In genomic region chr10:73210395-73211105, GRCh38 we compare ENCODE assay signal across 26 cellular contexts.
"Had no signal": no experiment of that assay in that cellular context is flagged by ENCODE, and none has a peak within 500 bp of the region (broad histone marks: within the 10 kb centered on the region; RNA-seq: fewer than 3 reads in every experiment).

No MANE protein-coding gene starts in this region.

- DNase-seq: cortex of kidney; effector memory CD8-positive, alpha-beta T cell; erythroblast; esophagus squamous epithelium; glutamatergic neuron; heart right ventricle; hippocampal formation; left cardiac atrium; left lung; mesendoderm; midbrain; naive thymus-derived CD4-positive, alpha-beta T cell; sigmoid colon; stimulated activated CD4-positive, alpha-beta T cell treated with anti-CD3 and anti-CD28 coated beads, Interleukin-2, amount 100 ng/mL, for 24 hours; stimulated activated CD4-positive, alpha-beta T cell treated with anti-CD3 and anti-CD28 coated beads, Interleukin-4, amount 100 ng/mL, for 24 hours; transverse colon; upper lobe of right lung; uterus had no signal

- H3K4me3 ChIP-seq: esophagus squamous epithelium, heart right ventricle, left lung, neural progenitor cell, prostate gland, right atrium auricular region, sigmoid colon, suprapubic skin, transverse colon, upper lobe of right lung, uterus had no signal

- H3K4me1 Mint-ChIP-seq: nephron; neural progenitor cell; stimulated activated effector memory CD8-positive, alpha-beta T cell treated with anti-CD3 and anti-CD28 coated beads, Interleukin-12 subunit alpha, Interleukin-12 subunit beta, amount 100 ng/mL, for 72 hours had no signal

- ATAC-seq: effector memory CD8-positive, alpha-beta T cell; heart right ventricle; left cardiac atrium; left lung; naive thymus-derived CD4-positive, alpha-beta T cell; stimulated activated effector memory CD8-positive, alpha-beta T cell treated with anti-CD3 and anti-CD28 coated beads, Interleukin-12 subunit alpha, Interleukin-12 subunit beta, amount 100 ng/mL, for 72 hours; upper lobe of right lung had no signal

- H3K27ac ChIP-seq: esophagus squamous epithelium, heart right ventricle, left lung, neural progenitor cell, parathyroid adenoma, prostate gland, right atrium auricular region, sigmoid colon, suprapubic skin, transverse colon, upper lobe of right lung, uterus had no signal

- H3K4me1 ChIP-seq: esophagus squamous epithelium, left lung, neural progenitor cell, parathyroid adenoma, prostate gland, right atrium auricular region, sigmoid colon, suprapubic skin, transverse colon, upper lobe of right lung, uterus had no signal

- H3K27ac Mint-ChIP-seq: effector memory CD8-positive, alpha-beta T cell; neural progenitor cell; stimulated activated effector memory CD8-positive, alpha-beta T cell treated with anti-CD3 and anti-CD28 coated beads, Interleukin-12 subunit alpha, Interleukin-12 subunit beta, amount 100 ng/mL, for 72 hours; stimulated activated naive CD8-positive, alpha-beta T cell treated with anti-CD3 and anti-CD28 coated beads, Interleukin-15, Interleukin-2, amounts not matched to agents 100 ng/mL and 50 ng/mL, for 24 hours had no signal

- H3K36me3 ChIP-seq: neural progenitor cell, prostate gland, uterus had no signal

- H3K9me3 Mint-ChIP-seq: effector memory CD8-positive, alpha-beta T cell; stimulated activated effector memory CD8-positive, alpha-beta T cell treated with anti-CD3 and anti-CD28 coated beads, Interleukin-12 subunit alpha, Interleukin-12 subunit beta, amount 100 ng/mL, for 72 hours had no signal

- H3K9me3 ChIP-seq: esophagus squamous epithelium, heart right ventricle, left lung, prostate gland, right atrium auricular region, sigmoid colon, suprapubic skin, transverse colon, upper lobe of right lung, uterus had no signal

- H3K36me3 Mint-ChIP-seq: stimulated activated effector memory CD8-positive, alpha-beta T cell treated with anti-CD3 and anti-CD28 coated beads, Interleukin-12 subunit alpha, Interleukin-12 subunit beta, amount 100 ng/mL, for 72 hours had no signal

- H3K4me3 Mint-ChIP-seq: effector memory CD8-positive, alpha-beta T cell; naive thymus-derived CD4-positive, alpha-beta T cell; nephron; neural progenitor cell; stimulated activated effector memory CD8-positive, alpha-beta T cell treated with anti-CD3 and anti-CD28 coated beads, Interleukin-12 subunit alpha, Interleukin-12 subunit beta, amount 100 ng/mL, for 72 hours; stimulated activated naive CD8-positive, alpha-beta T cell treated with anti-CD3 and anti-CD28 coated beads, Interleukin-15, Interleukin-2, amounts not matched to agents 100 ng/mL and 50 ng/mL, for 24 hours had no signal

- H3K27me3 Mint-ChIP-seq: effector memory CD8-positive, alpha-beta T cell; naive thymus-derived CD4-positive, alpha-beta T cell; stimulated activated naive CD8-positive, alpha-beta T cell treated with anti-CD3 and anti-CD28 coated beads, Interleukin-15, Interleukin-2, amounts not matched to agents 100 ng/mL and 50 ng/mL, for 24 hours had no signal
